In the genomic region with DNA sequence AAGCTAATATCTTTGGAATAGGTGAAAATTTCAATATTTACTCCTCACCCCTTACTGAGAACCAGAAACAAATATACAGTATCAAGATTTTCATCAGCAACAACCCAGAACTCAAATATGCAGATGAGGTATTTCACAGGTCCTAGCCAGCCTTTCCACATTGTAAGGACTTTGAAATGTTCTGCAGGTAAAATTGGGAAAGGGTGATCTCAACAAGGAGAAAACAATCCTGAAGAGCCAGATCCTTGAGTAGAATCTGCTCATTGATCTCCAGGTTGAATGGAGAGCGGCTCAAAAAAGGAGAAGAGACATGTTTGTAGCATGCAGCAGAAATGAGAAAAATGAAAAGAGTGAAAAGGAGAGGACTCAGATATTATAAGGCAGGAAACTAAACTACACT, we compare ENCODE assay signal across 1 cellular context.
TF ChIP-seq lines count a peak whose summit lies in the region.

No MANE protein-coding gene starts in this region.

TF ChIP-seq in IMR-90, 13 proteins besides CTCF, POLR2A, EP300 and RAD21:
- TF ChIP-seq MAZ (IDR thresholded peaks at IDR 0.05; ENCODE audit: borderline replicate concordance, low read depth, low read length) (no peak), USF2 (IDR thresholded peaks at IDR 0.05; ENCODE audit: low read depth, low read length) (no peak), FOS (IDR thresholded peaks at IDR 0.05; ENCODE audit: low read depth, low read length) (no peak), SMC3 (IDR thresholded peaks at IDR 0.05; ENCODE audit: low read depth, low read length) (no peak), MXI1 (IDR thresholded peaks at IDR 0.05; ENCODE audit: borderline replicate concordance, low read depth, low read length) (no peak), CEBPB (IDR thresholded peaks at IDR 0.05; ENCODE audit: low read depth, low read length) (no peak), MAFK (IDR thresholded peaks at IDR 0.05; ENCODE audit: low read depth, low read length) (no peak), RCOR1 (IDR thresholded peaks at IDR 0.05; ENCODE audit: insufficient replicate concordance, low read length) (no peak), NFE2L2 (IDR thresholded peaks at IDR 0.05; ENCODE audit: low read depth, low read length) (no peak), RFX5 (IDR thresholded peaks at IDR 0.05; ENCODE audit: low read depth, low read length) (no peak)
